ENCODE assay signal across 21 cellular contexts in the genomic region with DNA sequence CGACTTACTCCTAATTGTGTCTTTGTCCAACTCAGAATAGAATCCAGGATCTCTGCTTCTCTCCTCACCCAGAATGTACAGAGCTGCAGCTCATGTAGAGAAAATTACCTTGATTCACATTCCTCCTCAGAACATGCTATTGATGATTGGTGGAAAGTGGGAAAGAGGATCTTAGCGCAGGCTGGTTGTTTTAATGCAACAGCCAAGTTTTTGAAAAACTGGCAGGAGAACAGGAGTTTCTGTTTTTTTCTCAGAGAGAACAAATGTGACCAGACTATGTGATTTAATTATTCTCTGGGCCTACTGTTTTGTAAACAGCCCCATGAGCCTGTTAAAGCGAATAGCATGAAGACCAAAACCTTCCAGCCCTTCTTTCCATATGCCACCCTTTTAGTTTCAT.
"Had no signal": no experiment of that assay in that cellular context is flagged by ENCODE, and none has a peak within 500 bp of the region (broad histone marks: within the 10 kb centered on the region; RNA-seq: fewer than 3 reads in every experiment).

No MANE protein-coding gene starts in this region.

- H3K4me3 ChIP-seq: mucosa of descending colon, tibial nerve had no signal

- H3K9me3 Mint-ChIP-seq: activated naive CD8-positive, alpha-beta T cell treated with anti-CD3 and anti-CD28 coated beads for 36 hours; effector memory CD8-positive, alpha-beta T cell; T-helper 1 cell treated with Interleukin-12 subunit alpha and Interleukin-12 subunit beta and Interleukin-4 antibody, amounts not matched to agents 30 μg/mL and 1 μg/mL, for 36 hours had no signal

- ATAC-seq: effector memory CD8-positive, alpha-beta T cell; esophagus mucosa; mucosa of descending colon; sciatic nerve had no signal

- H3K9ac ChIP-seq: parathyroid adenoma had no signal

- H3K27ac Mint-ChIP-seq: activated naive CD8-positive, alpha-beta T cell treated with anti-CD3 and anti-CD28 coated beads for 36 hours; effector memory CD8-positive, alpha-beta T cell; T-helper 1 cell treated with Interleukin-12 subunit alpha and Interleukin-12 subunit beta and Interleukin-4 antibody, amounts not matched to agents 30 μg/mL and 1 μg/mL, for 36 hours had no signal

- H3K4me1 ChIP-seq: parathyroid adenoma, tibial nerve had no signal

- DNase-seq: activated CD4-positive, alpha-beta T cell treated with anti-CD3 and anti-CD28 coated beads for 4 hours; activated CD4-positive, alpha-beta T cell treated with anti-CD3 and anti-CD28 coated beads, Interleukin-2, amount 50 U/mL, for 48 hours; activated CD4-positive, CD25-positive, alpha-beta regulatory T cell; activated naive CD4-positive, alpha-beta T cell treated with Interleukin-2 at 50 U/mL for 16 hours; activated naive CD8-positive, alpha-beta T cell treated with anti-CD3 and anti-CD28 coated beads for 36 hours; activated T-cell treated with anti-CD3 and anti-CD28 coated beads, Interleukin-2, amount 50 U/mL, for 48 hours; amniotic stem cell; dermis blood vessel endothelial cell; effector memory CD8-positive, alpha-beta T cell; mesenchymal stem cell; mucosa of descending colon; nucleus accumbens; small intestine; stimulated activated CD4-positive, alpha-beta T cell treated with anti-CD3 and anti-CD28 coated beads, Interleukin-15, amount 100 ng/mL, for 24 hours; stimulated activated naive CD4-positive, alpha-beta T cell; T1000 had no signal

- H3K9me3 ChIP-seq: mucosa of descending colon, tibial nerve had no signal

- H3K4me3 Mint-ChIP-seq: activated naive CD8-positive, alpha-beta T cell treated with anti-CD3 and anti-CD28 coated beads for 36 hours; effector memory CD8-positive, alpha-beta T cell; T-helper 1 cell treated with Interleukin-12 subunit alpha and Interleukin-12 subunit beta and Interleukin-4 antibody, amounts not matched to agents 30 μg/mL and 1 μg/mL, for 36 hours had no signal

- H3K27ac ChIP-seq: parathyroid adenoma, tibial nerve had no signal

- H3K27me3 Mint-ChIP-seq: activated naive CD8-positive, alpha-beta T cell treated with anti-CD3 and anti-CD28 coated beads for 36 hours; effector memory CD8-positive, alpha-beta T cell had no signal

- H3K27me3 ChIP-seq: tibial nerve had no signal
